Comparison of ENCODE assay signal across 1 cellular context in genomic region chr3:128196645-128197044, GRCh38.
TF ChIP-seq lines count a peak whose summit lies in the region.

No MANE protein-coding gene starts in this region.

TF ChIP-seq in IMR-90, 13 proteins besides CTCF, POLR2A, EP300 and RAD21:
- TF ChIP-seq CHD1 (IDR thresholded peaks at IDR 0.05; ENCODE audit: low read depth, low read length) = no peak
- no peak for TF ChIP-seq NFE2L2 (IDR thresholded peaks at IDR 0.05; ENCODE audit: low read depth, low read length)
- TF ChIP-seq RFX5 (IDR thresholded peaks at IDR 0.05; ENCODE audit: low read depth, low read length) = no peak
- TF ChIP-seq CEBPB (IDR thresholded peaks at IDR 0.05; ENCODE audit: low read depth, low read length) = no peak
- no peak for TF ChIP-seq SMC3 (IDR thresholded peaks at IDR 0.05; ENCODE audit: low read depth, low read length)
- no peak for TF ChIP-seq USF2 (IDR thresholded peaks at IDR 0.05; ENCODE audit: low read depth, low read length)
- no peak for TF ChIP-seq RCOR1 (IDR thresholded peaks at IDR 0.05; ENCODE audit: insufficient replicate concordance, low read length)
- no peak for TF ChIP-seq BHLHE40 (IDR thresholded peaks at IDR 0.05; ENCODE audit: low read depth, low read length)
- TF ChIP-seq ELK1 (IDR thresholded peaks at IDR 0.05; ENCODE audit: borderline replicate concordance, low read depth, low read length) = no peak
- TF ChIP-seq MAFK (IDR thresholded peaks at IDR 0.05; ENCODE audit: low read depth, low read length) = no peak
- no peak for TF ChIP-seq FOS (IDR thresholded peaks at IDR 0.05; ENCODE audit: low read depth, low read length)
- TF ChIP-seq MXI1 (IDR thresholded peaks at IDR 0.05; ENCODE audit: borderline replicate concordance, low read depth, low read length) = no peak
- TF ChIP-seq MAZ (IDR thresholded peaks at IDR 0.05; ENCODE audit: borderline replicate concordance, low read depth, low read length) = no peak
TF ChIP-seq in IMR-90: peak in this region for 0.
